27 cellular contexts compared by ENCODE assay signal in genomic region chr7:120229094-120229493, GRCh38. TPM values are rescaled to one million over a fixed set of nuclear protein-coding genes. Genes with fewer than 3 reads are reported as not detected.
"Had no signal": no experiment of that assay in that cellular context is flagged by ENCODE, and none has a peak within 500 bp of the region (broad histone marks: within the 10 kb centered on the region; RNA-seq: fewer than 3 reads in every experiment).

No MANE protein-coding gene starts in this region.

- H3K9me3 ChIP-seq: esophagus squamous epithelium, gastroesophageal sphincter, left lung, psoas muscle, thoracic aorta, upper lobe of right lung, uterus had no signal

- H3K4me2 ChIP-seq: hepatocyte had no signal

- DNase-seq: dermis blood vessel endothelial cell; effector memory CD8-positive, alpha-beta T cell; erythroblast; esophagus squamous epithelium; foreskin fibroblast; heart left ventricle; kidney; left lung; mesendoderm; midbrain; naive thymus-derived CD4-positive, alpha-beta T cell; nephron progenitor cell; nucleus accumbens; psoas muscle; right cardiac atrium; spleen; stimulated activated CD4-positive, alpha-beta T cell treated with anti-CD3 and anti-CD28 coated beads, Interleukin-4, amount 100 ng/mL, for 4 hours; stimulated activated naive CD8-positive, alpha-beta T cell treated with anti-CD3 and anti-CD28 coated beads, Interleukin-15, Interleukin-2, amounts not matched to agents 100 U/mL and 50 U/mL, for 24 hours; upper lobe of right lung; uterus had no signal

- H3K27me3 ChIP-seq: esophagus squamous epithelium, gastroesophageal sphincter, heart left ventricle, hepatocyte, left lung, spleen, tibial nerve, upper lobe of right lung, uterus had no signal

- H3K4me3 ChIP-seq: coronary artery, esophagus squamous epithelium, gastroesophageal sphincter, heart left ventricle, hepatocyte, left lung, psoas muscle, skin epidermis, spleen, thoracic aorta, tibial nerve, upper lobe of right lung, uterus had no signal

- H3K27ac ChIP-seq: coronary artery, esophagus squamous epithelium, gastroesophageal sphincter, heart left ventricle, hepatocyte, left lung, psoas muscle, skin epidermis, spleen, thoracic aorta, tibial nerve, upper lobe of right lung, uterus had no signal

- H3K4me1 ChIP-seq: esophagus squamous epithelium, gastroesophageal sphincter, heart left ventricle, left lung, psoas muscle, spleen, tibial nerve, upper lobe of right lung, uterus had no signal

- H2AFZ ChIP-seq: hepatocyte had no signal

- H3K79me2 ChIP-seq: hepatocyte had no signal

- H3K36me3 ChIP-seq: esophagus squamous epithelium, gastroesophageal sphincter, heart left ventricle, left lung, spleen, thoracic aorta, tibial nerve, upper lobe of right lung, uterus had no signal

- ATAC-seq: effector memory CD8-positive, alpha-beta T cell; gastroesophageal sphincter; heart left ventricle; left lung; naive thymus-derived CD4-positive, alpha-beta T cell; psoas muscle; right cardiac atrium; stimulated activated memory B cell treated with anti-CD40 and anti-IgM and Interleukin-4, amounts not matched to agents 10 μg/mL and 1 μg/mL and 100 μg/mL, for 72 hours; stimulated activated naive CD8-positive, alpha-beta T cell treated with anti-CD3 and anti-CD28 coated beads, Interleukin-15, Interleukin-2, amounts not matched to agents 100 U/mL and 50 U/mL, for 24 hours; upper lobe of right lung had no signal

RNA-seq across cellular contexts. Expression of gene KCND2, which starts 43.9 kb away (rescaled TPM):
- total RNA-seq: naive thymus-derived CD4-positive, alpha-beta T cell had no signal
